In the genomic region with DNA sequence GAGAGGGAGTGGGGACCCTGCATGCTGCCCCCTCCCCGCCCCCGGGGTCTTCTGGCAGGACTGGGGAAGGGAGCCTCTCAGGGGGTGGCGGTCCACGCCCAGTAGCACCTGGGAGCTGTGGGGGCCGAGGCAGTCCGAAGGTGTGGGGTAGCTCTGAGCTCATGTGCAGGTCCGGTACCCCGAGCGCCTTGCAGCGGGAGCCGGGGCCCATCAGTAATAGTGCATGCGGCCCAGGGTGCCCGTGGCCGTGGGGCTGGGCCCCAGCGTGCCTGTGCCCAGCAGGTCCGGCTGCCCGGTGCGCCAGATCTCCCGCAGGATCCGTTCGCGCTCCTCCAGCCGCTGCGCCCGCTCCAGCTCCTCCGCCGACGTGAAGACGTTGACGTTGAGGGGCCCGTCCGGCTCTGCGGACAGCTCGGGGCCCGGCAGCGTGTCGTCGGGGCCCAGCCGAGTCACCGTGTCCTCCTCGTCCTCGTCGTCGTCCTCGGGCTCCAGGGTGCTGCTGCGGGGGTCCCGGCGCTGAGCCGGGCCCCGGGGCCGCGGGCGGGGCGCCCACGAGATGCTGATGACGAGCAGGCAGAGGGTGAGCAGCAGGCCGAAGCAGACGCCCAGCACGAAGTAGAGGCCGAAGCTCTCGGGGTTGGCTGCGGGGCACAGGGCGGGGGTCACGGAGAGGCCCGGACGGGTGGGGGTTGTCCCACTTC, we compare ENCODE assay signal across 8 cellular contexts. TPM values are rescaled to one million over a fixed set of nuclear protein-coding genes. Genes with fewer than 3 reads are reported as not detected.
DNase-seq lines count a peak whose midpoint lies in the region; ATAC-seq and TF ChIP-seq lines count a peak whose summit lies in the region.

No MANE protein-coding gene starts in this region.

- no peaks in the 10 kb centered on the region for H3K79me2 ChIP-seq in mammary epithelial cell (ENCODE audit: insufficient read depth, low read length)

- H3K9me3 ChIP-seq in breast epithelium (no peaks in the 10 kb centered on the region), mammary epithelial cell (replicated peaks; ENCODE audit: insufficient read depth, low read length) (no peaks in the 10 kb centered on the region), duodenal mucosa (ENCODE audit: control insufficient read depth in 1 of 2, low read length in 2 of 2) (no peaks in the 10 kb centered on the region), mucosa of stomach (ENCODE audit: control insufficient read depth, low read length) (no peaks in the 10 kb centered on the region), uterus (no peaks in the 10 kb centered on the region)

- H3K9ac ChIP-seq in mammary epithelial cell (ENCODE audit: insufficient read depth, low read length): no peak overlapping the region
- H3K9ac ChIP-seq in duodenal mucosa (ENCODE audit: low read depth in 1 of 2, low read length in 2 of 2): no peak overlapping the region
- H3K9ac ChIP-seq in mucosa of stomach (ENCODE audit: low read length): peak overlapping the region; percentile 55

- H3K27ac ChIP-seq in breast epithelium: peak overlapping the region; percentile 88 to 96
- no peak overlapping the region for H3K27ac ChIP-seq in mammary epithelial cell (ENCODE audit: insufficient read depth, low read depth, low read length)
- H3K27ac ChIP-seq in duodenal mucosa (ENCODE audit: low read depth, low read length): peak overlapping the region; percentile 70
- peak overlapping the region; percentile 94 to 97 for H3K27ac ChIP-seq in uterus

- no peak for ATAC-seq in HG02571 (IDR thresholded peaks at IDR 0.05; ENCODE audit: unreplicated experiment)

- TF ChIP-seq CTCF in breast epithelium (IDR thresholded peaks at IDR 0.05) (no peak), mammary epithelial cell (conservative IDR thresholded peaks at IDR 0.05 in 1 of 2, IDR thresholded peaks at IDR 0.05 in 1 of 2; ENCODE audit: extremely low read depth in 1 of 2, insufficient read depth in 1 of 2, low read depth in 1 of 2, low read length in 2 of 2) (no peak), uterus (IDR thresholded peaks at IDR 0.05) (no peak)

- TF ChIP-seq POLR2A in breast epithelium (IDR thresholded peaks at IDR 0.05) (no peak), uterus (IDR thresholded peaks at IDR 0.05) (no peak)

- H3K4me1 ChIP-seq in breast epithelium (peaks cover 3 to 10% of the 10 kb centered on the region in 2 donors), mammary epithelial cell (ENCODE audit: insufficient read depth, low read length) (peaks cover 19% of the 10 kb centered on the region), duodenal mucosa (ENCODE audit: control insufficient read depth in 1 of 2, insufficient read depth in 2 of 2, low read length in 2 of 2) (peaks cover 12 to 36% of the 10 kb centered on the region in 2 donors), mucosa of stomach (ENCODE audit: control insufficient read depth, insufficient read depth, low read length) (peaks cover 40% of the 10 kb centered on the region), uterus (peaks cover 8 to 12% of the 10 kb centered on the region in 2 donors)

- no peak overlapping the region for H2AFZ ChIP-seq in mammary epithelial cell (ENCODE audit: low read depth, low read length)

- no peaks in the 10 kb centered on the region for H4K20me1 ChIP-seq in mammary epithelial cell (ENCODE audit: insufficient read depth, low read length)

- WGBS in mammary epithelial cell (ENCODE audit: low coverage, missing lambda C conversion rate): 91% methylated on average over 9 of the region's 66 CpGs

- no peaks in the 10 kb centered on the region for H3K36me3 ChIP-seq in breast epithelium
- H3K36me3 ChIP-seq in mammary epithelial cell (ENCODE audit: insufficient read depth, low read length): no peaks in the 10 kb centered on the region
- no peaks in the 10 kb centered on the region for H3K36me3 ChIP-seq in duodenal mucosa (ENCODE audit: control insufficient read depth in 1 of 2, insufficient read depth in 2 of 2, low read length in 2 of 2)
- no peaks in the 10 kb centered on the region for H3K36me3 ChIP-seq in mucosa of stomach (ENCODE audit: control insufficient read depth, insufficient read depth, low read length)
- no peaks in the 10 kb centered on the region for H3K36me3 ChIP-seq in uterus

- dilution Hi-C loops in mammary epithelial cell (cut with HindIII; ENCODE audit: low sequenced_read_pairs): no loop called here

- H3K4me3 ChIP-seq in breast epithelium: peak overlapping the region; percentile 75 to 94 (median 80)
- H3K4me3 ChIP-seq in mammary epithelial cell (replicated peaks in 1 of 3; ENCODE audit: insufficient read depth in 1 of 3, low read depth in 2 of 3, low read length in 3 of 3): no peak overlapping the region
- H3K4me3 ChIP-seq in duodenal mucosa (ENCODE audit: low read depth in 1 of 2, low read length in 2 of 2): peak overlapping the region; percentile 65 to 71
- H3K4me3 ChIP-seq in mucosa of stomach (ENCODE audit: low read length): no peak overlapping the region
- H3K4me3 ChIP-seq in uterus: peak overlapping the region; percentile 68 to 72

- CTCF ChIA-PET in mammary epithelial cell (lab: Charles Lee; ENCODE audit: low non-redundant PET): no interaction called here

- DNase-seq in breast epithelium (ENCODE audit: low spot score in 2 of 2) (no peak), mammary epithelial cell (no peak), uterus (peak; percentile 34 to 35), AG08395 (ENCODE audit: low spot score) (no peak), 8988T (no peak)

- intact Hi-C loops in breast epithelium (cut with DNase I; ENCODE audit: low total_unique reads): no loop called here
- intact Hi-C loops in mammary epithelial cell (cut with micrococcal nuclease): loop anchor here (2.0 kb wide), 1 partner anchor 15 kb away; a partner anchor contains a TSS
- intact Hi-C loops in uterus (cut with DNase I; ENCODE audit: low total_unique reads): no loop called here

- in situ Hi-C loops in mammary epithelial cell (cut with MboI; ENCODE audit: low sequenced_read_pairs in 2 of 2): no loop called here

- no peak overlapping the region for H3K4me2 ChIP-seq in mammary epithelial cell (ENCODE audit: insufficient read depth, low read depth, low read length)

- no peaks in the 10 kb centered on the region for H3K27me3 ChIP-seq in breast epithelium
- H3K27me3 ChIP-seq in mammary epithelial cell (ENCODE audit: insufficient read depth, low read length): no peaks in the 10 kb centered on the region
- H3K27me3 ChIP-seq in duodenal mucosa (ENCODE audit: control insufficient read depth in 1 of 2, insufficient read depth in 2 of 2, low read length in 2 of 2): peaks cover 11 to 12% of the 10 kb centered on the region in 2 donors
- H3K27me3 ChIP-seq in mucosa of stomach (ENCODE audit: control insufficient read depth, insufficient read depth, low read length): peaks cover 30% of the 10 kb centered on the region
- H3K27me3 ChIP-seq in uterus: no peaks in the 10 kb centered on the region

- no TSS peak for BruUV-seq in mammary epithelial cell (replicated peaks; lab: Mats Ljungman, UMichigan)

RNA-seq across cellular contexts. Expression of a gene that starts 1.2 kb away (rescaled TPM):
- total RNA-seq in breast epithelium (100 to 1,000 TPM in 2 of 3 donors, 10 to 100 TPM in 1; 62.1 to 129 (median 118) TPM), mammary epithelial cell (1 to 10 TPM; 9.2 to 10.0 TPM), uterus (100 to 1,000 TPM in 1 of 4 donors, 10 to 100 TPM in 3; 20.9 to 122 (median 62.4) TPM)
- polyA plus RNA-seq in mammary epithelial cell: 1.9 TPM
- polyA minus RNA-seq in mammary epithelial cell: not detected

RNA-seq across cellular contexts. Expression of a gene that starts 16.1 kb away (rescaled TPM):
- total RNA-seq in breast epithelium (10 to 100 TPM in 2 of 3 donors, under 1 TPM in 1; 0.80 to 18.7 (median 18.0) TPM), mammary epithelial cell (10 to 100 TPM in 1 of 2 donors, 1 to 10 TPM in 1; 7.8 to 26.0 TPM), uterus (10 to 100 TPM in 2 of 4 donors, not detected in 2; 11.3 to 11.8 TPM)
- 6.3 TPM for polyA plus RNA-seq in mammary epithelial cell
- 6.4 TPM for polyA minus RNA-seq in mammary epithelial cell

Comparison
In these comparisons a context has a peak if more than half of its experiments do, and no peak if none do; other contexts are left out.
1. H3K4me3 ChIP-seq: peak in breast epithelium (3 of 3), duodenal mucosa (2 of 2) and uterus (2 of 2); none in mammary epithelial cell (0 of 3) and mucosa of stomach (single experiment).
2. DNase-seq: peak in uterus (2 of 2); none in breast epithelium (0 of 2), mammary epithelial cell (single experiment), AG08395 (single experiment) and 8988T (single experiment).